Comparison of ENCODE assay signal across 14 cellular contexts in the genomic region with DNA sequence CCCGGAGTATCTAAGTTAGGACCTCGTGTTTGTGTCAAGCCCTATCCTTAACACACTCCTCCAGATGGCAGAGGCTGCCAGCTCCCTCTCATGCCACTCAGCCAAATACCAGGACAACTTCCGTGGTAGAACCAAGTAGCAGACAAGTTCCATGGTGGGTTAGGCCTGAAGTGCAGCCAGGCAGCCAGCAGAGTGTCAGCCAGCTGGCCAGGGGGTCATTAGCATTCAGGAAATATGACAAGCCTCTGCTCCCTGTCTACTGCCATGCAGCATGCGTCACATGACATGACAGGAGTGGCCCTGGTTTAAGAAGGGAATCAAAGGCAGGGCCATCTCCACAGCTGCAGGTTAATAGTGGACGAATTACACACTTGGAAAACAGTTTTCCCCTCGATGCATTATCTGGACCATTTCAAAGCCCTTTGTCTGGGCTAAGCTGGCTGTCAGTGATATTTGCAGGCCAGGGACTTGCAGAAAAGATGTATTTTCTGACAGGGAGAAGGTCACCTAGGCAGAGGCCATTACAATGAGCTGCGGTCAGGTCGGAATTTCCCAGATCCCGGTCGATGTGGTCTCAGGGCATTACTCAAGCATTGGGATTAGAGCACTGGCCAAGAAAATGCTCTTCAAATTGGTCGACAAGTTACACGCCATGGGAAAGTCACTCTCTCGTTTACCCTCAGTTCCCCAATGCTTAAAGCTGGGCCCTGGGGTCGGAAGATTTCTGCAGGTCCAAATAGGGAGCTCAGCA.
A peak's percentile ranks its signal among the peaks of the same experiment; 100 is the strongest.
DNase-seq lines count a peak whose midpoint lies in the region; ATAC-seq lines count a peak whose summit lies in the region.
"Had no signal": no experiment of that assay in that cellular context is flagged by ENCODE, and none has a peak within 500 bp of the region (broad histone marks: within the 10 kb centered on the region; RNA-seq: fewer than 3 reads in every experiment).

No MANE protein-coding gene starts in this region.

- intact Hi-C loops in left ventricle myocardium superior (cut with micrococcal nuclease): no loop called here

- ATAC-seq in left ventricle myocardium superior (peak; percentile 79), HG02970 (IDR thresholded peaks at IDR 0.05; ENCODE audit: low FRiP score, unreplicated experiment) (no peak), HG02678 (IDR thresholded peaks at IDR 0.05; ENCODE audit: unreplicated experiment) (no peak)
- ATAC-seq: esophagus mucosa had no signal

- DNase-seq in NCI-H82 (lab: John Stamatoyannopoulos, UW): peak; percentile 31
- no peak for DNase-seq in NCI-H82 treated with DMSO at 0.1 percent for 48 hours (lab: John Stamatoyannopoulos, UW; ENCODE audit: unreplicated experiment)
- DNase-seq in NCI-H524 treated with DMSO at 0.1 percent for 48 hours (lab: John Stamatoyannopoulos, UW): peak; percentile 69
- DNase-seq in left ventricle myocardium superior: no peak
- peak; percentile 52 for DNase-seq in retina
- DNase-seq in midbrain (lab: John Stamatoyannopoulos, UW): no peak
- DNase-seq: activated CD4-positive, CD25-positive, alpha-beta regulatory T cell; activated CD8-positive, alpha-beta memory T cell treated with anti-CD3 and anti-CD28 coated beads, Interleukin-2, amount 50 U/mL, for 4 hours; activated naive CD8-positive, alpha-beta T cell treated with anti-CD3 and anti-CD28 coated beads, Interleukin-2, amount 10 ng/mL, durations not matched to agents 7 days and 5 days; SJCRH30; stimulated activated CD4-positive, alpha-beta T cell treated with anti-CD3 and anti-CD28 coated beads, Interleukin-2, amount 100 ng/mL, for 24 hours had no signal

Comparison
In these comparisons a context has a peak if more than half of its experiments do, and no peak if none do; other contexts are left out.
1. DNase-seq: peak in NCI-H82 (single experiment), NCI-H524 treated with DMSO at 0.1 percent for 48 hours (single experiment) and retina (single experiment); none in NCI-H82 treated with DMSO at 0.1 percent for 48 hours (single experiment), left ventricle myocardium superior (single experiment) and midbrain (single experiment).